Comparison of ENCODE assay signal across 2 cellular contexts in the genomic region with DNA sequence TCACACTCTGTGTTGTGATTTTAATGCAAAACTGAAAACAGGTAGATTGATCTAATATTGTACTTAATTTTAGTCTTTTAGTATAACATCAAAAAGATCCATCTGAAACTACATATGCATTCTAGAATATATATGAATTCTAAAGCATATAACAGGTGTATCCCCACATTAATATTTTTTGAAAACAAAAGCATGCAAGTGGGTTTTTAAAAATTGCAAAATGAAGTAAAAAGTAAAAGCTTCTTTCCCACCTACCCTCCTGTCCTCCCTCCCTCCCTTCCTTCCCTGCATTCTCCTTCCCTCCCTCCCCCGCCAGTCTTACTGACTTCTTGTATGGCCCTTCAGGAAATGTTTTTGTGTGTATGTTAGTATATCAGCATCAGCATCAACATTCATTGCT.
TF ChIP-seq lines count a peak whose summit lies in the region.

No MANE protein-coding gene starts in this region.

TF ChIP-seq in GM23338, 12 proteins besides CTCF, POLR2A, EP300 and RAD21 (continues in another document):
- TF ChIP-seq STAT1 (IDR thresholded peaks at IDR 0.05; ENCODE audit: unreplicated experiment) = no peak
- TF ChIP-seq EZH2 (IDR thresholded peaks at IDR 0.05; ENCODE audit: low read depth, unreplicated experiment) = no peak
- TF ChIP-seq, protein P1, sequence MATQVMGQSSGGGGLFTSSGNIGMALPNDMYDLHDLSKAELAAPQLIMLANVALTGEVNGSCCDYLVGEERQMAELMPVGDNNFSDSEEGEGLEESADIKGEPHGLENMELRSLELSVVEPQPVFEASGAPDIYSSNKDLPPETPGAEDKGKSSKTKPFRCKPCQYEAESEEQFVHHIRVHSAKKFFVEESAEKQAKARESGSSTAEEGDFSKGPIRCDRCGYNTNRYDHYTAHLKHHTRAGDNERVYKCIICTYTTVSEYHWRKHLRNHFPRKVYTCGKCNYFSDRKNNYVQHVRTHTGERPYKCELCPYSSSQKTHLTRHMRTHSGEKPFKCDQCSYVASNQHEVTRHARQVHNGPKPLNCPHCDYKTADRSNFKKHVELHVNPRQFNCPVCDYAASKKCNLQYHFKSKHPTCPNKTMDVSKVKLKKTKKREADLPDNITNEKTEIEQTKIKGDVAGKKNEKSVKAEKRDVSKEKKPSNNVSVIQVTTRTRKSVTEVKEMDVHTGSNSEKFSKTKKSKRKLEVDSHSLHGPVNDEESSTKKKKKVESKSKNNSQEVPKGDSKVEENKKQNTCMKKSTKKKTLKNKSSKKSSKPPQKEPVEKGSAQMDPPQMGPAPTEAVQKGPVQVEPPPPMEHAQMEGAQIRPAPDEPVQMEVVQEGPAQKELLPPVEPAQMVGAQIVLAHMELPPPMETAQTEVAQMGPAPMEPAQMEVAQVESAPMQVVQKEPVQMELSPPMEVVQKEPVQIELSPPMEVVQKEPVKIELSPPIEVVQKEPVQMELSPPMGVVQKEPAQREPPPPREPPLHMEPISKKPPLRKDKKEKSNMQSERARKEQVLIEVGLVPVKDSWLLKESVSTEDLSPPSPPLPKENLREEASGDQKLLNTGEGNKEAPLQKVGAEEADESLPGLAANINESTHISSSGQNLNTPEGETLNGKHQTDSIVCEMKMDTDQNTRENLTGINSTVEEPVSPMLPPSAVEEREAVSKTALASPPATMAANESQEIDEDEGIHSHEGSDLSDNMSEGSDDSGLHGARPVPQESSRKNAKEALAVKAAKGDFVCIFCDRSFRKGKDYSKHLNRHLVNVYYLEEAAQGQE (IDR thresholded peaks at IDR 0.05; ENCODE audit: unreplicated experiment) = no peak
- no peak for TF ChIP-seq ZNF114 (CRISPR knock-in tag; IDR thresholded peaks at IDR 0.05)
- no peak for TF ChIP-seq EZH2phosphoT487 (IDR thresholded peaks at IDR 0.05; ENCODE audit: unreplicated experiment)
- TF ChIP-seq NANOG (IDR thresholded peaks at IDR 0.05; ENCODE audit: borderline replicate concordance) = no peak
- no peak for TF ChIP-seq CREB1 (CRISPR knock-in tag; IDR thresholded peaks at IDR 0.05; ENCODE audit: low read depth)
- TF ChIP-seq ZNF331 (CRISPR knock-in tag; IDR thresholded peaks at IDR 0.05; ENCODE audit: low read depth) = no peak
- TF ChIP-seq, protein P2, sequence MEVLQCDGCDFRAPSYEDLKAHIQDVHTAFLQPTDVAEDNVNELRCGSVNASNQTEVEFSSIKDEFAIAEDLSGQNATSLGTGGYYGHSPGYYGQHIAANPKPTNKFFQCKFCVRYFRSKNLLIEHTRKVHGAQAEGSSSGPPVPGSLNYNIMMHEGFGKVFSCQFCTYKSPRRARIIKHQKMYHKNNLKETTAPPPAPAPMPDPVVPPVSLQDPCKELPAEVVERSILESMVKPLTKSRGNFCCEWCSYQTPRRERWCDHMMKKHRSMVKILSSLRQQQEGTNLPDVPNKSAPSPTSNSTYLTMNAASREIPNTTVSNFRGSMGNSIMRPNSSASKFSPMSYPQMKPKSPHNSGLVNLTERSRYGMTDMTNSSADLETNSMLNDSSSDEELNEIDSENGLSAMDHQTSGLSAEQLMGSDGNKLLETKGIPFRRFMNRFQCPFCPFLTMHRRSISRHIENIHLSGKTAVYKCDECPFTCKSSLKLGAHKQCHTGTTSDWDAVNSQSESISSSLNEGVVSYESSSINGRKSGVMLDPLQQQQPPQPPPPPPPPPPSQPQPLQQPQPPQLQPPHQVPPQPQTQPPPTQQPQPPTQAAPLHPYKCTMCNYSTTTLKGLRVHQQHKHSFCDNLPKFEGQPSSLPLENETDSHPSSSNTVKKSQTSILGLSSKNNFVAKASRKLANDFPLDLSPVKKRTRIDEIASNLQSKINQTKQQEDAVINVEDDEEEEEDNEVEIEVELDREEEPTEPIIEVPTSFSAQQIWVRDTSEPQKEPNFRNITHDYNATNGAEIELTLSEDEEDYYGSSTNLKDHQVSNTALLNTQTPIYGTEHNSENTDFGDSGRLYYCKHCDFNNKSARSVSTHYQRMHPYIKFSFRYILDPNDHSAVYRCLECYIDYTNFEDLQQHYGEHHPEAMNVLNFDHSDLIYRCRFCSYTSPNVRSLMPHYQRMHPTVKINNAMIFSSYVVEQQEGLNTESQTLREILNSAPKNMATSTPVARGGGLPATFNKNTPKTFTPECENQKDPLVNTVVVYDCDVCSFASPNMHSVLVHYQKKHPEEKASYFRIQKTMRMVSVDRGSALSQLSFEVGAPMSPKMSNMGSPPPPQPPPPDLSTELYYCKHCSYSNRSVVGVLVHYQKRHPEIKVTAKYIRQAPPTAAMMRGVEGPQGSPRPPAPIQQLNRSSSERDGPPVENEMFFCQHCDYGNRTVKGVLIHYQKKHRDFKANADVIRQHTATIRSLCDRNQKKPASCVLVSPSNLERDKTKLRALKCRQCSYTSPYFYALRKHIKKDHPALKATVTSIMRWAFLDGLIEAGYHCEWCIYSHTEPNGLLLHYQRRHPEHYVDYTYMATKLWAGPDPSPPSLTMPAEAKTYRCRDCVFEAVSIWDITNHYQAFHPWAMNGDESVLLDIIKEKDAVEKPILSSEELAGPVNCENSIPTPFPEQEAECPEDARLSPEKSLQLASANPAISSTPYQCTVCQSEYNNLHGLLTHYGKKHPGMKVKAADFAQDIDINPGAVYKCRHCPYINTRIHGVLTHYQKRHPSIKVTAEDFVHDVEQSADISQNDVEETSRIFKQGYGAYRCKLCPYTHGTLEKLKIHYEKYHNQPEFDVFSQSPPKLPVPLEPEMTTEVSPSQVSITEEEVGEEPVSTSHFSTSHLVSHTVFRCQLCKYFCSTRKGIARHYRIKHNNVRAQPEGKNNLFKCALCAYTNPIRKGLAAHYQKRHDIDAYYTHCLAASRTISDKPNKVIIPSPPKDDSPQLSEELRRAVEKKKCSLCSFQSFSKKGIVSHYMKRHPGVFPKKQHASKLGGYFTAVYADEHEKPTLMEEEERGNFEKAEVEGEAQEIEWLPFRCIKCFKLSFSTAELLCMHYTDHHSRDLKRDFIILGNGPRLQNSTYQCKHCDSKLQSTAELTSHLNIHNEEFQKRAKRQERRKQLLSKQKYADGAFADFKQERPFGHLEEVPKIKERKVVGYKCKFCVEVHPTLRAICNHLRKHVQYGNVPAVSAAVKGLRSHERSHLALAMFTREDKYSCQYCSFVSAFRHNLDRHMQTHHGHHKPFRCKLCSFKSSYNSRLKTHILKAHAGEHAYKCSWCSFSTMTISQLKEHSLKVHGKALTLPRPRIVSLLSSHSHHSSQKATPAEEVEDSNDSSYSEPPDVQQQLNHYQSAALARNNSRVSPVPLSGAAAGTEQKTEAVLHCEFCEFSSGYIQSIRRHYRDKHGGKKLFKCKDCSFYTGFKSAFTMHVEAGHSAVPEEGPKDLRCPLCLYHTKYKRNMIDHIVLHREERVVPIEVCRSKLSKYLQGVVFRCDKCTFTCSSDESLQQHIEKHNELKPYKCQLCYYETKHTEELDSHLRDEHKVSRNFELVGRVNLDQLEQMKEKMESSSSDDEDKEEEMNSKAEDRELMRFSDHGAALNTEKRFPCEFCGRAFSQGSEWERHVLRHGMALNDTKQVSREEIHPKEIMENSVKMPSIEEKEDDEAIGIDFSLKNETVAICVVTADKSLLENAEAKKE (CRISPR knock-in tag; IDR thresholded peaks at IDR 0.05) = no peak
- TF ChIP-seq POLR2AphosphoS5 (IDR thresholded peaks at IDR 0.05; ENCODE audit: low read depth) = no peak

TF ChIP-seq in K562, 482 proteins besides CTCF, POLR2A, EP300 and RAD21:
- TF ChIP-seq YY1 (IDR thresholded peaks at IDR 0.05; ENCODE audit: borderline replicate concordance in 1 of 3, control insufficient read depth in 1 of 3, extremely low read depth in 1 of 3, insufficient read depth in 3 of 3, insufficient read length in 1 of 3, insufficient replicate concordance in 2 of 3, low read depth in 1 of 3, low read length in 2 of 3) (no peak), PCBP2 (IDR thresholded peaks at IDR 0.05; ENCODE audit: low read depth, low read length, poor library complexity, severe bottlenecking) (peak; percentile 94), SETDB1 (IDR thresholded peaks at IDR 0.05; ENCODE audit: low read length) (no peak)
